Comparison of ENCODE assay signal across 13 cellular contexts in genomic region chr7:513521-514166, GRCh38. TPM values are rescaled to one million over a fixed set of nuclear protein-coding genes. Genes with fewer than 3 reads are reported as not detected.
A peak's percentile ranks its signal among the peaks of the same experiment; 100 is the strongest.
DNase-seq lines count a peak whose midpoint lies in the region; ATAC-seq, FAIRE-seq and TF ChIP-seq lines count a peak whose summit lies in the region.
"Had no signal": no experiment of that assay in that cellular context is flagged by ENCODE, and none has a peak within 500 bp of the region (broad histone marks: within the 10 kb centered on the region; RNA-seq: fewer than 3 reads in every experiment).

No MANE protein-coding gene starts in this region.

- TF ChIP-seq CTCF in GM12878 (IDR thresholded peaks at IDR 0.05 in 2 of 3, conservative IDR thresholded peaks at IDR 0.05 in 1 of 3; ENCODE audit: control insufficient read depth in 2 of 3, extremely low read depth in 1 of 3, insufficient read depth in 1 of 3, low read depth in 3 of 3, low read length in 3 of 3), result no peak
- no peak for TF ChIP-seq CTCF in mesothelial cell of epicardium (IDR thresholded peaks at IDR 0.05; ENCODE audit: unreplicated experiment)
- TF ChIP-seq CTCF in uterus (IDR thresholded peaks at IDR 0.05), result no peak
- TF ChIP-seq CTCF in right lobe of liver (IDR thresholded peaks at IDR 0.05), result no peak

- TF ChIP-seq EP300 in GM12878 (IDR thresholded peaks at IDR 0.05; ENCODE audit: borderline replicate concordance in 1 of 2, control insufficient read depth in 1 of 2, low read depth in 2 of 2, low read length in 2 of 2), result no peak

- H3K4me1 ChIP-seq in right cardiac atrium (ENCODE audit: control insufficient read depth, insufficient read depth, low read length) (peaks cover 4% of the 10 kb centered on the region), GM12878 (ENCODE audit: control insufficient read depth, insufficient read depth, low read length) (no peaks in the 10 kb centered on the region), uterus (peaks cover 3 to 9% of the 10 kb centered on the region in 2 donors), right lobe of liver (peaks cover 0 to 9% (median 0%) of the 10 kb centered on the region in 4 donors)

- peak overlapping the region; percentile 47 for H3K27ac Mint-ChIP-seq in mesothelial cell of epicardium
- H3K27ac Mint-ChIP-seq: CD8-positive, alpha-beta memory T cell; immature natural killer cell had no signal

- RAD21 ChIA-PET in GM12878 (lab: Charles Lee; ENCODE audit: unreplicated experiment), result no interaction called here

- H3K9ac ChIP-seq in GM12878 (ENCODE audit: control insufficient read depth, insufficient read depth, low read length), result no peak overlapping the region

- 82% methylated on average over 20 of the region's 20 CpGs for WGBS in right cardiac atrium
- 64% methylated on average over 20 of the region's 20 CpGs for WGBS in GM12878 (ENCODE audit: insufficient coverage, insufficient replicate concordance, low lambda C conversion rate, missing lambda C conversion rate)
- 82% methylated on average over 18 of the region's 20 CpGs for WGBS in right lobe of liver (ENCODE audit: insufficient coverage, low coverage, low lambda C conversion rate, missing lambda C conversion rate)

- FAIRE-seq in GM12878 (lab: Jason Lieb, UNC), result no peak
- FAIRE-seq: colon had no signal

- peaks cover 7% of the 10 kb centered on the region for H3K27me3 Mint-ChIP-seq in mesothelial cell of epicardium (ENCODE audit: low read depth)

- SMC1A ChIA-PET in GM12878 (lab: Charles Lee; ENCODE audit: uncharacterized antibody, unreplicated experiment), result interaction anchor here (1.3 kb wide), 1 partner anchor 75 kb away, joined by 3 read pairs; no protein-coding TSS in a partner anchor

- no peaks in the 10 kb centered on the region for H3K36me3 Mint-ChIP-seq in mesothelial cell of epicardium
- H3K36me3 Mint-ChIP-seq: CD8-positive, alpha-beta memory T cell; immature natural killer cell had no signal

- no peaks in the 10 kb centered on the region for H4K20me1 ChIP-seq in GM12878 (ENCODE audit: control insufficient read depth, insufficient read depth)

- BruUV-seq in GM12878 (replicated peaks; lab: Mats Ljungman, UMichigan), result no TSS peak

- H3K4me2 ChIP-seq in GM12878 (ENCODE audit: control insufficient read depth, insufficient read depth), result no peak overlapping the region

- H3K4me3 ChIP-seq in right cardiac atrium (ENCODE audit: low read length) (no peak overlapping the region), GM12878 (no peak overlapping the region), uterus (no peak overlapping the region), right lobe of liver (no peak overlapping the region)

- H3K36me3 ChIP-seq in GM12878 (ENCODE audit: control insufficient read depth in 2 of 2, insufficient read depth in 2 of 2, low read length in 1 of 2) (no peaks in the 10 kb centered on the region; a peak in 1 of 4 replicates), uterus (no peaks in the 10 kb centered on the region), right lobe of liver (no peaks in the 10 kb centered on the region)

- H2AFZ ChIP-seq in GM12878 (ENCODE audit: control insufficient read depth, low read depth, low read length), result no peak overlapping the region

- CTCF ChIA-PET in GM12878 (lab: Yijun Ruan, JAX), result interaction anchor here (1.0 to 1.1 kb wide), 2 partner anchors 191 to 192 kb away, joined by 3 read pairs; no protein-coding TSS in a partner anchor

- H3K27me3 ChIP-seq in right cardiac atrium (ENCODE audit: control insufficient read depth, insufficient read depth) (no peaks in the 10 kb centered on the region), GM12878 (replicated peaks in 1 of 2; ENCODE audit: control insufficient read depth in 2 of 2, insufficient read depth in 2 of 2, low read length in 1 of 2) (no peaks in the 10 kb centered on the region), uterus (no peaks in the 10 kb centered on the region), right lobe of liver (no peaks in the 10 kb centered on the region)

- in situ Hi-C loops in GM12878 (cut with MboI), result no loop called here

- ATAC-seq in right cardiac atrium, result no peak
- no peak for ATAC-seq in left cardiac atrium
- ATAC-seq in GM12878, result no peak
- no peak for ATAC-seq in right lobe of liver
- ATAC-seq in HG03469 (IDR thresholded peaks at IDR 0.05; ENCODE audit: unreplicated experiment), result no peak

- H3K9me3 ChIP-seq in right cardiac atrium (ENCODE audit: control insufficient read depth, low read length), result no peaks in the 10 kb centered on the region
- no peaks in the 10 kb centered on the region for H3K9me3 ChIP-seq in GM12878 (replicated peaks; ENCODE audit: control insufficient read depth, insufficient read depth, low read length)
- no peaks in the 10 kb centered on the region for H3K9me3 ChIP-seq in uterus
- H3K9me3 ChIP-seq in right lobe of liver, result no peaks in the 10 kb centered on the region

- H3K4me1 Mint-ChIP-seq in mesothelial cell of epicardium, result peaks cover 37% of the 10 kb centered on the region

- DNase-seq in right cardiac atrium (peak in 2 of 3 donors; percentile 5 to 44), left cardiac atrium (no peak), GM12878 (ENCODE audit: low read depth, low spot score) (no peak), mesothelial cell of epicardium (ENCODE audit: low spot score in 2 of 2, unreplicated experiment in 2 of 2) (no peak), uterus (no peak), right lobe of liver (no peak), GF-D8 (lab: John Stamatoyannopoulos, UW) (no peak)
- DNase-seq: CD8-positive, alpha-beta memory T cell; retina had no signal

- intact Hi-C loops in right cardiac atrium (cut with DNase I) (loop anchor here in 3 of 4 donors (10.0 kb wide), 3 partner anchors 141 to 221 kb away; no protein-coding TSS in a partner anchor), left cardiac atrium (cut with DNase I) (loop anchor here in 1 of 2 donors (10.0 kb wide), 1 partner anchor 179 kb away; no protein-coding TSS in a partner anchor), GM12878 (cut with micrococcal nuclease; ENCODE audit: unreplicated experiment) (loop anchor here (2.0 kb wide), 1 partner anchor 91 kb away; no protein-coding TSS in a partner anchor), uterus (cut with DNase I; ENCODE audit: low total_unique reads) (loop anchor here (10.0 kb wide), 1 partner anchor 179 kb away; no protein-coding TSS in a partner anchor), right lobe of liver (cut with DNase I) (no loop called here)

- no peak for TF ChIP-seq RAD21 in GM12878 (IDR thresholded peaks at IDR 0.05; ENCODE audit: insufficient read depth, low read depth, low read length)

- H3K79me2 ChIP-seq in GM12878 (ENCODE audit: control insufficient read depth, insufficient read depth, low read length), result no peaks in the 10 kb centered on the region

- H3K27ac ChIP-seq in right cardiac atrium (ENCODE audit: low read length), result no peak overlapping the region
- H3K27ac ChIP-seq in GM12878 (ENCODE audit: control insufficient read depth, insufficient read depth), result no peak overlapping the region
- H3K27ac ChIP-seq in uterus, result peak overlapping the region; percentile 59 to 80
- H3K27ac ChIP-seq in right lobe of liver, result no peak overlapping the region
- H3K27ac ChIP-seq: HL-60 had no signal

- no peaks in the 10 kb centered on the region for H3K9me3 Mint-ChIP-seq in mesothelial cell of epicardium
- H3K9me3 Mint-ChIP-seq: CD8-positive, alpha-beta memory T cell; immature natural killer cell had no signal

- POLR2A ChIA-PET in GM12878 (lab: Charles Lee), result no interaction called here

- TF ChIP-seq POLR2A in GM12878 (IDR thresholded peaks at IDR 0.05; ENCODE audit: low read depth, low read length), result no peak
- no peak for TF ChIP-seq POLR2A in uterus (IDR thresholded peaks at IDR 0.05)
- no peak for TF ChIP-seq POLR2A in right lobe of liver (IDR thresholded peaks at IDR 0.05)

- no peak overlapping the region for H3K4me3 Mint-ChIP-seq in mesothelial cell of epicardium

TF ChIP-seq in GM12878, 131 proteins besides CTCF, POLR2A, EP300 and RAD21:
- TF ChIP-seq YY1 (IDR thresholded peaks at IDR 0.05; ENCODE audit: low read depth, low read length) (0 out of 2 replicates have a peak, but pooled peaks have one; percentile 12), NBN (IDR thresholded peaks at IDR 0.05) (no peak)

RNA-seq across cellular contexts. Expression of gene PDGFA, which starts 6.0 kb away (rescaled TPM):
- 10 to 100 TPM; 32.2 to 44.3 (median 38.4) TPM for total RNA-seq in right cardiac atrium
- polyA plus RNA-seq in right cardiac atrium, result 18.3 TPM
- total RNA-seq in left cardiac atrium, result 10 to 100 TPM; 27.5 to 33.9 TPM
- 48.1 and 48.7 TPM in 2 replicates for total RNA-seq in GM12878 (2013; cell fraction: nucleolus; rRNA removed)
- 5.7 and 7.2 TPM in 2 replicates for total RNA-seq in GM12878 (2014; rRNA removed)
- 4.2 and 5.5 TPM in 2 replicates for total RNA-seq in GM12878 (2014; rRNA removed; fragmentation: Illumina TruSeq; extraction: Trizol)
- 8.2 and 10.7 TPM in 2 replicates for total RNA-seq in GM12878 (2021)
- 0.93 TPM for polyA plus RNA-seq in GM12878 (2011; ENCODE audit: low read depth)
- polyA plus RNA-seq in GM12878 (2011; rRNA removed), result 6.5 and 10.0 TPM in 2 replicates
- 11.9 and 13.4 TPM in 2 replicates for polyA plus RNA-seq in GM12878 (2011; cell fraction: cytosol; rRNA removed)
- polyA plus RNA-seq in GM12878 (2011; cell fraction: nucleus; rRNA removed), result 31.4 and 35.6 TPM in 2 replicates
- polyA plus RNA-seq in GM12878 (2012), result 2.0 and 4.6 TPM in 2 replicates
- 3.5 and 3.6 TPM in 2 replicates for polyA plus RNA-seq in GM12878 (2014; fragmentation: Illumina TruSeq; extraction: Trizol)
- 1 to 10 TPM; 5.8 to 9.2 TPM for polyA plus RNA-seq in GM12878 (2014; fragmentation: Nextera tagmentation; extraction: Ambion mirVana)
- 5.1 and 6.2 TPM in 2 replicates for polyA plus RNA-seq in GM12878 (2014; rRNA removed)
- polyA plus RNA-seq in GM12878 (2016; fragmentation: Nextera tagmentation; extraction: Ambion mirVana), result 1 to 10 TPM; 2.5 to 3.2 TPM
- 27.1 and 46.8 TPM in 2 replicates for polyA minus RNA-seq in GM12878 (2011; rRNA and poly(A)+ RNA removed)
- polyA minus RNA-seq in GM12878 (2011; cell fraction: cytosol; rRNA and poly(A)+ RNA removed), result 20.0 and 25.0 TPM in 2 replicates
- 8.8 and 16.8 TPM in 2 replicates for polyA minus RNA-seq in GM12878 (2011; cell fraction: nucleus; rRNA and poly(A)+ RNA removed)
- 74.0 to 78.8 TPM (median 75.3 TPM) in 3 replicates for total RNA-seq in mesothelial cell of epicardium
- 10 to 100 TPM; 20.9 to 35.1 (median 33.6) TPM for total RNA-seq in uterus
- 10 to 100 TPM in 3 of 6 experiments, 1 to 10 TPM in 3; 2.3 to 20.9 (median 8.4) TPM for total RNA-seq in right lobe of liver

Comparison
In these comparisons a context has a peak if more than half of its experiments do, and no peak if none do; other contexts are left out.
1. DNase-seq: peak in right cardiac atrium (2 of 3); none in left cardiac atrium (single experiment), GM12878 (single experiment), mesothelial cell of epicardium (0 of 2), uterus (0 of 2), right lobe of liver (0 of 3) and GF-D8 (single experiment).
2. H3K27ac ChIP-seq: peak in uterus (2 of 2); none in right cardiac atrium (single experiment), GM12878 (single experiment) and right lobe of liver (0 of 3).
3. intact Hi-C loops: an anchor here in right cardiac atrium (10.0 kb wide), GM12878 (2.0 kb wide) and uterus (10.0 kb wide); none called in right lobe of liver.